ENCODE assay signal across 8 cellular contexts in genomic region chr12:56448860-56449621, GRCh38. TPM values are rescaled to one million over a fixed set of nuclear protein-coding genes. Genes with fewer than 3 reads are reported as not detected.
DNase-seq lines count a peak whose midpoint lies in the region; ATAC-seq and TF ChIP-seq lines count a peak whose summit lies in the region.

A gene with protein sequence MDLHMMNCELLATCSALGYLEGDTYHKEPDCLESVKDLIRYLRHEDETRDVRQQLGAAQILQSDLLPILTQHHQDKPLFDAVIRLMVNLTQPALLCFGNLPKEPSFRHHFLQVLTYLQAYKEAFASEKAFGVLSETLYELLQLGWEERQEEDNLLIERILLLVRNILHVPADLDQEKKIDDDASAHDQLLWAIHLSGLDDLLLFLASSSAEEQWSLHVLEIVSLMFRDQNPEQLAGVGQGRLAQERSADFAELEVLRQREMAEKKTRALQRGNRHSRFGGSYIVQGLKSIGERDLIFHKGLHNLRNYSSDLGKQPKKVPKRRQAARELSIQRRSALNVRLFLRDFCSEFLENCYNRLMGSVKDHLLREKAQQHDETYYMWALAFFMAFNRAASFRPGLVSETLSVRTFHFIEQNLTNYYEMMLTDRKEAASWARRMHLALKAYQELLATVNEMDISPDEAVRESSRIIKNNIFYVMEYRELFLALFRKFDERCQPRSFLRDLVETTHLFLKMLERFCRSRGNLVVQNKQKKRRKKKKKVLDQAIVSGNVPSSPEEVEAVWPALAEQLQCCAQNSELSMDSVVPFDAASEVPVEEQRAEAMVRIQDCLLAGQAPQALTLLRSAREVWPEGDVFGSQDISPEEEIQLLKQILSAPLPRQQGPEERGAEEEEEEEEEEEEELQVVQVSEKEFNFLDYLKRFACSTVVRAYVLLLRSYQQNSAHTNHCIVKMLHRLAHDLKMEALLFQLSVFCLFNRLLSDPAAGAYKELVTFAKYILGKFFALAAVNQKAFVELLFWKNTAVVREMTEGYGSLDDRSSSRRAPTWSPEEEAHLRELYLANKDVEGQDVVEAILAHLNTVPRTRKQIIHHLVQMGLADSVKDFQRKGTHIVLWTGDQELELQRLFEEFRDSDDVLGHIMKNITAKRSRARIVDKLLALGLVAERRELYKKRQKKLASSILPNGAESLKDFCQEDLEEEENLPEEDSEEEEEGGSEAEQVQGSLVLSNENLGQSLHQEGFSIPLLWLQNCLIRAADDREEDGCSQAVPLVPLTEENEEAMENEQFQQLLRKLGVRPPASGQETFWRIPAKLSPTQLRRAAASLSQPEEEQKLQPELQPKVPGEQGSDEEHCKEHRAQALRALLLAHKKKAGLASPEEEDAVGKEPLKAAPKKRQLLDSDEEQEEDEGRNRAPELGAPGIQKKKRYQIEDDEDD (minus strand): TSS chr12:56449426. CDS start chr12:56434170, 15,256 bp downstream.

- no peak for TF ChIP-seq CTCF in epithelial cell of esophagus (IDR thresholded peaks at IDR 0.05; ENCODE audit: insufficient read depth, low read depth, low read length, missing control alignments)

- H3K27me3 ChIP-seq in mononuclear cell (ENCODE audit: insufficient read depth, low read length): no peaks in the 10 kb centered on the region

- ATAC-seq in GM21447 (IDR thresholded peaks at IDR 0.05; ENCODE audit: unreplicated experiment): peak; percentile 96

- DNase-seq in D341Med (ENCODE audit: low spot score) (peak; percentile 97), HuH-7 (ENCODE audit: low spot score) (peak; percentile 91), OCI-M1 (lab: John Stamatoyannopoulos, UW) (peak; percentile 98), activated T-cell treated with anti-CD3 and anti-CD28 coated beads for 24 hours (ENCODE audit: low read depth) (peak; percentile 81), epithelial cell of esophagus (ENCODE audit: low read depth) (peak; percentile 90)
- DNase-seq in stimulated activated CD8-positive, alpha-beta memory T cell treated with anti-CD3 and anti-CD28 coated beads, Interleukin-4, amount 100 ng/mL, for 1 hour (ENCODE audit: low read depth in 2 of 2, low spot score in 1 of 2): peak; percentile 57 to 69

- peaks cover 18% of the 10 kb centered on the region for H3K4me1 ChIP-seq in mononuclear cell (ENCODE audit: insufficient read depth, low read length)

- peak within 1 kb of the TSS; percentile 94 for H3K4me3 ChIP-seq in epithelial cell of esophagus (ENCODE audit: low read length)
- H3K4me3 ChIP-seq in mononuclear cell (ENCODE audit: low read length): peak within 1 kb of the TSS; percentile 76

- H3K9me3 ChIP-seq in mononuclear cell (ENCODE audit: low read depth, low read length): no peaks in the 10 kb centered on the region

RNA-seq across cellular contexts. Expression of the gene that starts here (rescaled TPM):
- 1.3 TPM for total RNA-seq in mononuclear cell

Comparison
In these comparisons a context has a peak if more than half of its experiments do, and no peak if none do; other contexts are left out.
1. Peak in every context shown above with its lines: DNase-seq, ATAC-seq and H3K4me3 ChIP-seq.